ENCODE assay signal across 28 cellular contexts in genomic region chr2:234403751-234404150, GRCh38.
"Had no signal": no experiment of that assay in that cellular context is flagged by ENCODE, and none has a peak within 500 bp of the region (broad histone marks: within the 10 kb centered on the region; RNA-seq: fewer than 3 reads in every experiment).

No MANE protein-coding gene starts in this region.

- H3K9me3 Mint-ChIP-seq: activated B cell treated with CpG ODN at 0.5 μM for 24 hours; activated CD4-positive, alpha-beta memory T cell treated with anti-CD3 and anti-CD28 coated beads for 36 hours; activated naive CD4-positive, alpha-beta T cell treated with anti-CD3 and anti-CD28 coated beads for 36 hours; activated naive CD4-positive, alpha-beta T cell treated with anti-CD3 and anti-CD28 coated beads, Interleukin-2, amount 50 U/mL, for 24 hours; central memory CD8-positive, alpha-beta T cell had no signal

- H3K36me3 ChIP-seq: brain microvascular endothelial cell, esophagus squamous epithelium, heart left ventricle, WERI-Rb-1 had no signal

- H3K9me3 ChIP-seq: esophagus squamous epithelium, heart left ventricle had no signal

- ATAC-seq: activated CD4-positive, CD25-positive, alpha-beta regulatory T cell treated with anti-CD3 and anti-CD28 coated beads, Interleukin-2, amount 50 U/mL, for 24 hours; activated CD8-positive, alpha-beta memory T cell treated with anti-CD3 and anti-CD28 coated beads, Interleukin-2, amount 10 ng/mL, durations not matched to agents 7 days and 5 days; activated CD8-positive, alpha-beta T cell treated with anti-CD3 and anti-CD28 coated beads, Interleukin-2, amount 10 ng/mL, durations not matched to agents 7 days and 5 days; heart left ventricle; T-helper 17 cell had no signal

- H3K27ac ChIP-seq: brain microvascular endothelial cell, coronary artery, epithelial cell of prostate, esophagus squamous epithelium, heart left ventricle, WERI-Rb-1 had no signal

- H3K27me3 ChIP-seq: brain microvascular endothelial cell, esophagus squamous epithelium, heart left ventricle had no signal

- H3K4me3 ChIP-seq: coronary artery, esophagus squamous epithelium, heart left ventricle had no signal

- DNase-seq: activated B cell treated with CpG ODN at 0.5 μM for 24 hours; activated CD4-positive, alpha-beta memory T cell treated with anti-CD3 and anti-CD28 coated beads for 36 hours; activated CD4-positive, alpha-beta T cell treated with anti-CD3 and anti-CD28 coated beads for 4 hours; activated CD8-positive, alpha-beta memory T cell treated with anti-CD3 and anti-CD28 coated beads, Interleukin-2, amount 10 ng/mL, durations not matched to agents 7 days and 5 days; activated CD8-positive, alpha-beta memory T cell treated with anti-CD3 and anti-CD28 coated beads, Interleukin-2, amount 50 U/mL, for 4 hours; activated CD8-positive, alpha-beta T cell treated with anti-CD3 and anti-CD28 coated beads, Interleukin-2, amount 10 ng/mL, durations not matched to agents 7 days and 5 days; activated effector memory CD4-positive, alpha-beta T cell treated with anti-CD3 and anti-CD28 coated beads, Interleukin-2, amount 50 U/mL, for 16 hours; activated naive CD4-positive, alpha-beta T cell treated with anti-CD3 and anti-CD28 coated beads for 36 hours; activated naive CD8-positive, alpha-beta T cell treated with anti-CD3 and anti-CD28 coated beads for 36 hours; activated T-cell treated with anti-CD3 and anti-CD28 coated beads, Interleukin-2, amount 50 U/mL, for 1 hour; activated T-cell treated with anti-CD3 and anti-CD28 coated beads, Interleukin-2, amount 50 U/mL, for 48 hours; amniotic stem cell; anterior cingulate cortex; effector CD8-positive, alpha-beta T cell; esophagus squamous epithelium; heart left ventricle; T-helper 1 cell; T-helper 17 cell; T1000; WERI-Rb-1 had no signal

- H3K27me3 Mint-ChIP-seq: activated CD4-positive, alpha-beta memory T cell treated with anti-CD3 and anti-CD28 coated beads for 36 hours; activated CD8-positive, alpha-beta memory T cell treated with anti-CD3 and anti-CD28 coated beads, Interleukin-2, amount 10 ng/mL, durations not matched to agents 7 days and 5 days; activated naive CD4-positive, alpha-beta T cell treated with anti-CD3 and anti-CD28 coated beads, Interleukin-2, amount 50 U/mL, for 24 hours; activated naive CD8-positive, alpha-beta T cell treated with anti-CD3 and anti-CD28 coated beads for 36 hours; central memory CD8-positive, alpha-beta T cell; T-helper 17 cell had no signal

- H3K4me1 ChIP-seq: esophagus squamous epithelium had no signal

- H3K27ac Mint-ChIP-seq: activated B cell treated with CpG ODN at 0.5 μM for 24 hours; activated CD4-positive, alpha-beta memory T cell treated with anti-CD3 and anti-CD28 coated beads for 36 hours; activated CD8-positive, alpha-beta T cell treated with anti-CD3 and anti-CD28 coated beads, Interleukin-2, amount 10 ng/mL, durations not matched to agents 7 days and 5 days; activated naive CD4-positive, alpha-beta T cell treated with anti-CD3 and anti-CD28 coated beads for 36 hours; activated naive CD8-positive, alpha-beta T cell treated with anti-CD3 and anti-CD28 coated beads for 36 hours; activated T-helper 1 cell treated with anti-CD3 and anti-CD28 coated beads, Interleukin-12 subunit alpha, Interleukin-12 subunit beta, Interleukin-2, Interleukin-4 antibody, amounts not matched to agents 30 ng/mL and 10 ng/mL and 1 ng/mL, durations not matched to agents 14 hours and 24 hours and 36 hours; activated T-helper 2 cell treated with anti-CD3 and anti-CD28 coated beads, Interferon-gamma antibody, Interleukin-2, Interleukin-4, amounts not matched to agents 10 μg/mL and 5 μg/mL and 100 μg/mL, durations not matched to agents 14 hours and 24 hours and 36 hours had no signal

- H3K4me3 Mint-ChIP-seq: activated B cell treated with CpG ODN at 0.5 μM for 24 hours; activated CD4-positive, alpha-beta memory T cell treated with anti-CD3 and anti-CD28 coated beads for 36 hours; activated CD8-positive, alpha-beta memory T cell treated with anti-CD3 and anti-CD28 coated beads, Interleukin-2, amount 10 ng/mL, durations not matched to agents 7 days and 5 days; activated CD8-positive, alpha-beta T cell treated with anti-CD3 and anti-CD28 coated beads, Interleukin-2, amount 10 ng/mL, durations not matched to agents 7 days and 5 days; activated naive CD4-positive, alpha-beta T cell treated with anti-CD3 and anti-CD28 coated beads for 36 hours; activated naive CD4-positive, alpha-beta T cell treated with anti-CD3 and anti-CD28 coated beads, Interleukin-2, amount 50 U/mL, for 24 hours; activated naive CD8-positive, alpha-beta T cell treated with anti-CD3 and anti-CD28 coated beads for 36 hours; activated T-helper 1 cell treated with anti-CD3 and anti-CD28 coated beads, Interleukin-12 subunit alpha, Interleukin-12 subunit beta, Interleukin-2, Interleukin-4 antibody, amounts not matched to agents 30 ng/mL and 10 ng/mL and 1 ng/mL, durations not matched to agents 14 hours and 24 hours and 36 hours; central memory CD8-positive, alpha-beta T cell; T-helper 17 cell had no signal

- H3K36me3 Mint-ChIP-seq: activated CD4-positive, alpha-beta memory T cell treated with anti-CD3 and anti-CD28 coated beads for 36 hours; activated naive CD4-positive, alpha-beta T cell treated with anti-CD3 and anti-CD28 coated beads, Interleukin-2, amount 50 U/mL, for 24 hours had no signal
